ENCODE assay signal across 7 cellular contexts in the genomic region with DNA sequence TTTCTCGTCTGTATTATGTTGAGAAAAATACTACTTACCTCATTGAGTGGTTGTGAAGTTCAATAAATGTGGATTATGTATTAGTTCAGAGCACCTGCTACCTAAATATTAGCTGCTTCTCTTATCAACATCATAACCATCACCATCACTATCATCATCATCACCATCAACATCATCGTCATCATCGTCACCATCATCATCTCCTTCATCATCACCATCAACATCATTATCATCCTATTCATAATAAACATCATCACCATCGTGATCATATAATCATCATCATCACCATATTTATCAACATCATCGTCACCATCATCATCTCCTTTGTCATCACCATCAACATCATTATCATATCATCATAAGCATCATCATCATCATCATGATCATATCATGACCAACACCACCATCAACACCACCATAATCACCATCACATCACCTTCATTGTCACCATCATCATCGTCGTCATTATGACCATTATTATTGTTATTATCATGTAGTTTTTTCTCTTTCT.
"Had no signal": no experiment of that assay in that cellular context is flagged by ENCODE, and none has a peak within 500 bp of the region (broad histone marks: within the 10 kb centered on the region; RNA-seq: fewer than 3 reads in every experiment).

No MANE protein-coding gene starts in this region.

- H3K9me3 ChIP-seq: HAP-1 had no signal

- DNase-seq: H7, Kasumi-1, KG1 had no signal

- H3K27ac ChIP-seq: HL-60 had no signal

- H3K36me3 ChIP-seq: HAP-1 had no signal

- ATAC-seq: GM23338, HCT116 had no signal

- H3K4me3 ChIP-seq: GM23338, HAP-1 had no signal

- H3K4me2 ChIP-seq: GM23338 had no signal

- H3K4me1 ChIP-seq: HAP-1 had no signal
